ENCODE assay signal across 8 cellular contexts in genomic region chr2:32008811-32009478, GRCh38. TPM values are rescaled to one million over a fixed set of nuclear protein-coding genes. Genes with fewer than 3 reads are reported as not detected.
DNase-seq lines count a peak whose midpoint lies in the region; ATAC-seq lines count a peak whose summit lies in the region.

No MANE protein-coding gene starts in this region.

- peak; percentile 46 for DNase-seq in NCI-H2227 (lab: John Stamatoyannopoulos, UW; ENCODE audit: unreplicated experiment)
- no peak for DNase-seq in NCI-H2227 treated with DMSO at 0.1 percent for 48 hours (lab: John Stamatoyannopoulos, UW)
- DNase-seq in Kasumi-1 (lab: John Stamatoyannopoulos, UW): peak; percentile 32 to 48
- no peak for DNase-seq in activated naive CD8-positive, alpha-beta T cell treated with anti-CD3 and anti-CD28 coated beads, Interleukin-2, amount 10 ng/mL, durations not matched to agents 7 days and 5 days
- peak; percentile 14 for DNase-seq in iPS-NIHi11 (ENCODE audit: low spot score)
- DNase-seq in stimulated activated CD4-positive, alpha-beta T cell treated with anti-CD3 and anti-CD28 coated beads, Interleukin-15, amount 100 ng/mL, for 24 hours: peak; percentile 34

- POLR2A ChIA-PET in activated naive CD8-positive, alpha-beta T cell treated with anti-CD3 and anti-CD28 coated beads, Interleukin-2, amount 10 ng/mL, durations not matched to agents 7 days and 5 days (lab: Charles Lee): interaction anchor here (1.0 to 2.2 kb wide), 3 partner anchors 9 to 55 kb away, joined by 5 to 19 read pairs (median 9); partner anchors contain the start of genes DPY30 and SPAST

- ATAC-seq in activated naive CD8-positive, alpha-beta T cell treated with anti-CD3 and anti-CD28 coated beads, Interleukin-2, amount 10 ng/mL, durations not matched to agents 7 days and 5 days (ENCODE audit: low read depth): no peak
- ATAC-seq in HG03354 (IDR thresholded peaks at IDR 0.05; ENCODE audit: poor library complexity, severe bottlenecking, unreplicated experiment): no peak
- ATAC-seq in GM21737 (IDR thresholded peaks at IDR 0.05; ENCODE audit: unreplicated experiment): no peak

- H3K4me3 Mint-ChIP-seq in activated naive CD8-positive, alpha-beta T cell treated with anti-CD3 and anti-CD28 coated beads, Interleukin-2, amount 10 ng/mL, durations not matched to agents 7 days and 5 days: peak overlapping the region; percentile 98

- H3K27me3 Mint-ChIP-seq in activated naive CD8-positive, alpha-beta T cell treated with anti-CD3 and anti-CD28 coated beads, Interleukin-2, amount 10 ng/mL, durations not matched to agents 7 days and 5 days: no peaks in the 10 kb centered on the region

- no peaks in the 10 kb centered on the region for H3K9me3 Mint-ChIP-seq in activated naive CD8-positive, alpha-beta T cell treated with anti-CD3 and anti-CD28 coated beads, Interleukin-2, amount 10 ng/mL, durations not matched to agents 7 days and 5 days

- H3K27ac Mint-ChIP-seq in activated naive CD8-positive, alpha-beta T cell treated with anti-CD3 and anti-CD28 coated beads, Interleukin-2, amount 10 ng/mL, durations not matched to agents 7 days and 5 days: peak overlapping the region; percentile 94

- peaks cover 19% of the 10 kb centered on the region for H3K36me3 Mint-ChIP-seq in activated naive CD8-positive, alpha-beta T cell treated with anti-CD3 and anti-CD28 coated beads, Interleukin-2, amount 10 ng/mL, durations not matched to agents 7 days and 5 days

- peaks cover 42% of the 10 kb centered on the region for H3K4me1 Mint-ChIP-seq in activated naive CD8-positive, alpha-beta T cell treated with anti-CD3 and anti-CD28 coated beads, Interleukin-2, amount 10 ng/mL, durations not matched to agents 7 days and 5 days

RNA-seq across cellular contexts. Expression of gene MEMO1, which starts 1.9 kb away (rescaled TPM):
- 10 to 100 TPM; 43.5 to 43.8 TPM for total RNA-seq in activated naive CD8-positive, alpha-beta T cell treated with anti-CD3 and anti-CD28 coated beads, Interleukin-2, amount 10 ng/mL, durations not matched to agents 7 days and 5 days

RNA-seq across cellular contexts. Expression of gene DPY30, which starts 30.7 kb away (rescaled TPM):
- 10 to 100 TPM; 57.8 to 66.7 TPM for total RNA-seq in activated naive CD8-positive, alpha-beta T cell treated with anti-CD3 and anti-CD28 coated beads, Interleukin-2, amount 10 ng/mL, durations not matched to agents 7 days and 5 days

RNA-seq across cellular contexts. Expression of gene SPAST, which starts 54.4 kb away (rescaled TPM):
- total RNA-seq in activated naive CD8-positive, alpha-beta T cell treated with anti-CD3 and anti-CD28 coated beads, Interleukin-2, amount 10 ng/mL, durations not matched to agents 7 days and 5 days: 10 to 100 TPM; 18.8 to 19.2 TPM

Comparison
In these comparisons a context has a peak if more than half of its experiments do, and no peak if none do; other contexts are left out.
1. DNase-seq: peak in NCI-H2227 (single experiment), Kasumi-1 (2 of 2), iPS-NIHi11 (single experiment) and stimulated activated CD4-positive, alpha-beta T cell treated with anti-CD3 and anti-CD28 coated beads, Interleukin-15, amount 100 ng/mL, for 24 hours (single experiment); none in NCI-H2227 treated with DMSO at 0.1 percent for 48 hours (single experiment) and activated naive CD8-positive, alpha-beta T cell treated with anti-CD3 and anti-CD28 coated beads, Interleukin-2, amount 10 ng/mL, durations not matched to agents 7 days and 5 days (single experiment).